ENCODE assay signal across 1 cellular context in the genomic region with DNA sequence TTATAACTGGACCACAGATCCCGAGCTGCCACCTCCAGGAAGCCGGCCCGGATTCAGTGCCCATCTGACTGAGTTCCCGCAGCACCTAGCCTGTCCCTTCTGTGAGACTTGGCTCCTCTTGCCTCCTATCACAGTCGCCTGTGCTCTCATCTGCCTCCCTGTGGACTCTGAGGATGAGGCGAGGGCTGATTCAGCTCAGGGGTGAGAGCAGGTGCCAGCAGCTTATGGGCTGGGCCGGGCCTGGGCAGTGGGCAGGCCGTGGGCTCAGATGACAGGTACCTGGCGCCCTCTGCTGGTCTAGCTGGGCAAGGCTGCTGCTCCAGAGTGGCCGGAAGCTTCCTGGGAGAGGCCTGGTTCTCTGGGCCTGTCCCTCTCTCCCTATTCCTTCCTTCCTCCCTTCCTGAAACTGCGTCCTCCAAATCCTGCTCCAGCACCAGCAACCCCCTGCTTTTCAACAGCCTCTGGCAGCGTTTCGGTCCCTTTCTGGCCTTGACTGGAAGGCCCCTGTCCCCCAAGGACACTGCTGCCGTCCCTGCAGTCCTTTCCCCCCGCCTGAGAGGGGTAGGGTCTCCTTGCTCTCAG.
TF ChIP-seq lines count a peak whose summit lies in the region.

No MANE protein-coding gene starts in this region.

TF ChIP-seq in K562, 482 proteins besides CTCF, POLR2A, EP300 and RAD21 (continued from another document and continues in another):
- no peak for TF ChIP-seq HNRNPLL (IDR thresholded peaks at IDR 0.05; ENCODE audit: low read depth, low read length, poor library complexity, severe bottlenecking)
- no peak for TF ChIP-seq USF2 (CRISPR knock-in tag; IDR thresholded peaks at IDR 0.05)
- no peak for TF ChIP-seq SOX6 (IDR thresholded peaks at IDR 0.05)
- TF ChIP-seq, protein P1, sequence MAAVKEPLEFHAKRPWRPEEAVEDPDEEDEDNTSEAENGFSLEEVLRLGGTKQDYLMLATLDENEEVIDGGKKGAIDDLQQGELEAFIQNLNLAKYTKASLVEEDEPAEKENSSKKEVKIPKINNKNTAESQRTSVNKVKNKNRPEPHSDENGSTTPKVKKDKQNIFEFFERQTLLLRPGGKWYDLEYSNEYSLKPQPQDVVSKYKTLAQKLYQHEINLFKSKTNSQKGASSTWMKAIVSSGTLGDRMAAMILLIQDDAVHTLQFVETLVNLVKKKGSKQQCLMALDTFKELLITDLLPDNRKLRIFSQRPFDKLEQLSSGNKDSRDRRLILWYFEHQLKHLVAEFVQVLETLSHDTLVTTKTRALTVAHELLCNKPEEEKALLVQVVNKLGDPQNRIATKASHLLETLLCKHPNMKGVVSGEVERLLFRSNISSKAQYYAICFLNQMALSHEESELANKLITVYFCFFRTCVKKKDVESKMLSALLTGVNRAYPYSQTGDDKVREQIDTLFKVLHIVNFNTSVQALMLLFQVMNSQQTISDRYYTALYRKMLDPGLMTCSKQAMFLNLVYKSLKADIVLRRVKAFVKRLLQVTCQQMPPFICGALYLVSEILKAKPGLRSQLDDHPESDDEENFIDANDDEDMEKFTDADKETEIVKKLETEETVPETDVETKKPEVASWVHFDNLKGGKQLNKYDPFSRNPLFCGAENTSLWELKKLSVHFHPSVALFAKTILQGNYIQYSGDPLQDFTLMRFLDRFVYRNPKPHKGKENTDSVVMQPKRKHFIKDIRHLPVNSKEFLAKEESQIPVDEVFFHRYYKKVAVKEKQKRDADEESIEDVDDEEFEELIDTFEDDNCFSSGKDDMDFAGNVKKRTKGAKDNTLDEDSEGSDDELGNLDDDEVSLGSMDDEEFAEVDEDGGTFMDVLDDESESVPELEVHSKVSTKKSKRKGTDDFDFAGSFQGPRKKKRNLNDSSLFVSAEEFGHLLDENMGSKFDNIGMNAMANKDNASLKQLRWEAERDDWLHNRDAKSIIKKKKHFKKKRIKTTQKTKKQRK (IDR thresholded peaks at IDR 0.05; ENCODE audit: borderline replicate concordance, low read depth, low read length) = no peak
- TF ChIP-seq MAFG (tag; conservative IDR thresholded peaks at IDR 0.05) = no peak
- peak; percentile 86 for TF ChIP-seq ZNF134 (CRISPR knock-in tag; conservative IDR thresholded peaks at IDR 0.05)
- TF ChIP-seq RNF2 (IDR thresholded peaks at IDR 0.05) = no peak
- TF ChIP-seq GABPB2 (CRISPR knock-in tag; conservative IDR thresholded peaks at IDR 0.05) = no peak
- TF ChIP-seq NKRF (IDR thresholded peaks at IDR 0.05; ENCODE audit: borderline replicate concordance) = no peak
- TF ChIP-seq ZBTB1 (CRISPR knock-in tag; IDR thresholded peaks at IDR 0.05; ENCODE audit: borderline replicate concordance, low read depth) = no peak
- TF ChIP-seq CTBP1 (IDR thresholded peaks at IDR 0.05; ENCODE audit: borderline replicate concordance) = peak; percentile 76
- peak; percentile 39 to 55; a peak in 2 of 4 replicates for TF ChIP-seq KDM1A (IDR thresholded peaks at IDR 0.05)
- no peak for TF ChIP-seq SMAD1 (IDR thresholded peaks at IDR 0.05; ENCODE audit: low read depth, low read length, partially characterized antibody)
- no peak for TF ChIP-seq ZNF140 (CRISPR knock-in tag; IDR thresholded peaks at IDR 0.05)
- no peak for TF ChIP-seq ELF2 (CRISPR knock-in tag; IDR thresholded peaks at IDR 0.05)
- no peak for TF ChIP-seq HMG20B (CRISPR knock-in tag; IDR thresholded peaks at IDR 0.05)
- TF ChIP-seq EZH2 (IDR thresholded peaks at IDR 0.05; ENCODE audit: borderline replicate concordance, low read depth, low read length) = no peak
- TF ChIP-seq, protein P2, sequence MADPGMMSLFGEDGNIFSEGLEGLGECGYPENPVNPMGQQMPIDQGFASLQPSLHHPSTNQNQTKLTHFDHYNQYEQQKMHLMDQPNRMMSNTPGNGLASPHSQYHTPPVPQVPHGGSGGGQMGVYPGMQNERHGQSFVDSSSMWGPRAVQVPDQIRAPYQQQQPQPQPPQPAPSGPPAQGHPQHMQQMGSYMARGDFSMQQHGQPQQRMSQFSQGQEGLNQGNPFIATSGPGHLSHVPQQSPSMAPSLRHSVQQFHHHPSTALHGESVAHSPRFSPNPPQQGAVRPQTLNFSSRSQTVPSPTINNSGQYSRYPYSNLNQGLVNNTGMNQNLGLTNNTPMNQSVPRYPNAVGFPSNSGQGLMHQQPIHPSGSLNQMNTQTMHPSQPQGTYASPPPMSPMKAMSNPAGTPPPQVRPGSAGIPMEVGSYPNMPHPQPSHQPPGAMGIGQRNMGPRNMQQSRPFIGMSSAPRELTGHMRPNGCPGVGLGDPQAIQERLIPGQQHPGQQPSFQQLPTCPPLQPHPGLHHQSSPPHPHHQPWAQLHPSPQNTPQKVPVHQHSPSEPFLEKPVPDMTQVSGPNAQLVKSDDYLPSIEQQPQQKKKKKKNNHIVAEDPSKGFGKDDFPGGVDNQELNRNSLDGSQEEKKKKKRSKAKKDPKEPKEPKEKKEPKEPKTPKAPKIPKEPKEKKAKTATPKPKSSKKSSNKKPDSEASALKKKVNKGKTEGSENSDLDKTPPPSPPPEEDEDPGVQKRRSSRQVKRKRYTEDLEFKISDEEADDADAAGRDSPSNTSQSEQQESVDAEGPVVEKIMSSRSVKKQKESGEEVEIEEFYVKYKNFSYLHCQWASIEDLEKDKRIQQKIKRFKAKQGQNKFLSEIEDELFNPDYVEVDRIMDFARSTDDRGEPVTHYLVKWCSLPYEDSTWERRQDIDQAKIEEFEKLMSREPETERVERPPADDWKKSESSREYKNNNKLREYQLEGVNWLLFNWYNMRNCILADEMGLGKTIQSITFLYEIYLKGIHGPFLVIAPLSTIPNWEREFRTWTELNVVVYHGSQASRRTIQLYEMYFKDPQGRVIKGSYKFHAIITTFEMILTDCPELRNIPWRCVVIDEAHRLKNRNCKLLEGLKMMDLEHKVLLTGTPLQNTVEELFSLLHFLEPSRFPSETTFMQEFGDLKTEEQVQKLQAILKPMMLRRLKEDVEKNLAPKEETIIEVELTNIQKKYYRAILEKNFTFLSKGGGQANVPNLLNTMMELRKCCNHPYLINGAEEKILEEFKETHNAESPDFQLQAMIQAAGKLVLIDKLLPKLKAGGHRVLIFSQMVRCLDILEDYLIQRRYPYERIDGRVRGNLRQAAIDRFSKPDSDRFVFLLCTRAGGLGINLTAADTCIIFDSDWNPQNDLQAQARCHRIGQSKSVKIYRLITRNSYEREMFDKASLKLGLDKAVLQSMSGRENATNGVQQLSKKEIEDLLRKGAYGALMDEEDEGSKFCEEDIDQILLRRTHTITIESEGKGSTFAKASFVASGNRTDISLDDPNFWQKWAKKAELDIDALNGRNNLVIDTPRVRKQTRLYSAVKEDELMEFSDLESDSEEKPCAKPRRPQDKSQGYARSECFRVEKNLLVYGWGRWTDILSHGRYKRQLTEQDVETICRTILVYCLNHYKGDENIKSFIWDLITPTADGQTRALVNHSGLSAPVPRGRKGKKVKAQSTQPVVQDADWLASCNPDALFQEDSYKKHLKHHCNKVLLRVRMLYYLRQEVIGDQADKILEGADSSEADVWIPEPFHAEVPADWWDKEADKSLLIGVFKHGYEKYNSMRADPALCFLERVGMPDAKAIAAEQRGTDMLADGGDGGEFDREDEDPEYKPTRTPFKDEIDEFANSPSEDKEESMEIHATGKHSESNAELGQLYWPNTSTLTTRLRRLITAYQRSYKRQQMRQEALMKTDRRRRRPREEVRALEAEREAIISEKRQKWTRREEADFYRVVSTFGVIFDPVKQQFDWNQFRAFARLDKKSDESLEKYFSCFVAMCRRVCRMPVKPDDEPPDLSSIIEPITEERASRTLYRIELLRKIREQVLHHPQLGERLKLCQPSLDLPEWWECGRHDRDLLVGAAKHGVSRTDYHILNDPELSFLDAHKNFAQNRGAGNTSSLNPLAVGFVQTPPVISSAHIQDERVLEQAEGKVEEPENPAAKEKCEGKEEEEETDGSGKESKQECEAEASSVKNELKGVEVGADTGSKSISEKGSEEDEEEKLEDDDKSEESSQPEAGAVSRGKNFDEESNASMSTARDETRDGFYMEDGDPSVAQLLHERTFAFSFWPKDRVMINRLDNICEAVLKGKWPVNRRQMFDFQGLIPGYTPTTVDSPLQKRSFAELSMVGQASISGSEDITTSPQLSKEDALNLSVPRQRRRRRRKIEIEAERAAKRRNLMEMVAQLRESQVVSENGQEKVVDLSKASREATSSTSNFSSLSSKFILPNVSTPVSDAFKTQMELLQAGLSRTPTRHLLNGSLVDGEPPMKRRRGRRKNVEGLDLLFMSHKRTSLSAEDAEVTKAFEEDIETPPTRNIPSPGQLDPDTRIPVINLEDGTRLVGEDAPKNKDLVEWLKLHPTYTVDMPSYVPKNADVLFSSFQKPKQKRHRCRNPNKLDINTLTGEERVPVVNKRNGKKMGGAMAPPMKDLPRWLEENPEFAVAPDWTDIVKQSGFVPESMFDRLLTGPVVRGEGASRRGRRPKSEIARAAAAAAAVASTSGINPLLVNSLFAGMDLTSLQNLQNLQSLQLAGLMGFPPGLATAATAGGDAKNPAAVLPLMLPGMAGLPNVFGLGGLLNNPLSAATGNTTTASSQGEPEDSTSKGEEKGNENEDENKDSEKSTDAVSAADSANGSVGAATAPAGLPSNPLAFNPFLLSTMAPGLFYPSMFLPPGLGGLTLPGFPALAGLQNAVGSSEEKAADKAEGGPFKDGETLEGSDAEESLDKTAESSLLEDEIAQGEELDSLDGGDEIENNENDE (IDR thresholded peaks at IDR 0.05; ENCODE audit: low read depth, low read length) = no peak
- TF ChIP-seq SIN3B (IDR thresholded peaks at IDR 0.05; ENCODE audit: low read depth) = no peak
- no peak for TF ChIP-seq NEUROD1 (IDR thresholded peaks at IDR 0.05; ENCODE audit: borderline replicate concordance, low read depth, low read length, partially characterized antibody)
- TF ChIP-seq SIRT6 (IDR thresholded peaks at IDR 0.05; ENCODE audit: low read depth, low read length) = no peak
- no peak for TF ChIP-seq ZNF57 (CRISPR knock-in tag; IDR thresholded peaks at IDR 0.05)
- no peak for TF ChIP-seq ZSCAN29 (IDR thresholded peaks at IDR 0.05)
- no peak for TF ChIP-seq ETS2 (tag; IDR thresholded peaks at IDR 0.05; ENCODE audit: borderline replicate concordance, poor library complexity, severe bottlenecking)
- TF ChIP-seq, protein P3, sequence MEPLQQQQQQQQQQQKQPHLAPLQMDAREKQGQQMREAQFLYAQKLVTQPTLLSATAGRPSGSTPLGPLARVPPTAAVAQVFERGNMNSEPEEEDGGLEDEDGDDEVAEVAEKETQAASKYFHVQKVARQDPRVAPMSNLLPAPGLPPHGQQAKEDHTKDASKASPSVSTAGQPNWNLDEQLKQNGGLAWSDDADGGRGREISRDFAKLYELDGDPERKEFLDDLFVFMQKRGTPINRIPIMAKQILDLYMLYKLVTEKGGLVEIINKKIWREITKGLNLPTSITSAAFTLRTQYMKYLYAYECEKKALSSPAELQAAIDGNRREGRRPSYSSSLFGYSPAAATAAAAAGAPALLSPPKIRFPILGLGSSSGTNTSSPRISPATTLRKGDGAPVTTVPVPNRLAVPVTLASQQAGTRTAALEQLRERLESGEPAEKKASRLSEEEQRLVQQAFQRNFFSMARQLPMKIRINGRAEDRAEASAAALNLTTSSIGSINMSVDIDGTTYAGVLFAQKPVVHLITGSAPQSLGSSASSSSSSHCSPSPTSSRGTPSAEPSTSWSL (CRISPR knock-in tag; IDR thresholded peaks at IDR 0.05; ENCODE audit: borderline replicate concordance) = no peak
- no peak for TF ChIP-seq ZNF584 (CRISPR knock-in tag; IDR thresholded peaks at IDR 0.05; ENCODE audit: low read depth)
- TF ChIP-seq BDP1 (IDR thresholded peaks at IDR 0.05; ENCODE audit: insufficient read depth, insufficient read length) = no peak
- TF ChIP-seq, protein P4, sequence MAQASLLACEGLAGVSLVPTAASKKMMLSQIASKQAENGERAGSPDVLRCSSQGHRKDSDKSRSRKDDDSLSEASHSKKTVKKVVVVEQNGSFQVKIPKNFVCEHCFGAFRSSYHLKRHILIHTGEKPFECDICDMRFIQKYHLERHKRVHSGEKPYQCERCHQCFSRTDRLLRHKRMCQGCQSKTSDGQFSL (CRISPR knock-in tag; IDR thresholded peaks at IDR 0.05) = no peak
- TF ChIP-seq, protein P4 (tag; IDR thresholded peaks at IDR 0.05) = no peak
- peak; percentile 70; the same call in 1 of the 2 replicates for TF ChIP-seq MTA3 (IDR thresholded peaks at IDR 0.05; ENCODE audit: borderline replicate concordance)
- no peak for TF ChIP-seq DIDO1 (tag; IDR thresholded peaks at IDR 0.05; ENCODE audit: low read depth)
- no peak for TF ChIP-seq NELFE (IDR thresholded peaks at IDR 0.05; ENCODE audit: insufficient read depth, insufficient read length)
- TF ChIP-seq ARID1B (IDR thresholded peaks at IDR 0.05) = 0 out of 2 replicates have a peak, but pooled peaks have one; percentile 12
- TF ChIP-seq RBFOX2 (IDR thresholded peaks at IDR 0.05; ENCODE audit: low read depth, low read length) = peak; percentile 48; the same call in 1 of the 2 replicates
- TF ChIP-seq GATAD2A (IDR thresholded peaks at IDR 0.05) = no peak
- no peak for TF ChIP-seq SNAPC5 (CRISPR knock-in tag; IDR thresholded peaks at IDR 0.05)
- no peak for TF ChIP-seq SMARCE1 (IDR thresholded peaks at IDR 0.05)
- no peak for TF ChIP-seq ZNF121 (CRISPR knock-in tag; conservative IDR thresholded peaks at IDR 0.05)
- no peak for TF ChIP-seq PHF8 (IDR thresholded peaks at IDR 0.05; ENCODE audit: borderline replicate concordance, low read length)
- no peak for TF ChIP-seq KLF1 (tag; IDR thresholded peaks at IDR 0.05)
- no peak for TF ChIP-seq TCF7 (IDR thresholded peaks at IDR 0.05; ENCODE audit: borderline replicate concordance)
- no peak for TF ChIP-seq ZNF511 (CRISPR knock-in tag; IDR thresholded peaks at IDR 0.05)
